ENCODE assay signal across 17 cellular contexts in the genomic region with DNA sequence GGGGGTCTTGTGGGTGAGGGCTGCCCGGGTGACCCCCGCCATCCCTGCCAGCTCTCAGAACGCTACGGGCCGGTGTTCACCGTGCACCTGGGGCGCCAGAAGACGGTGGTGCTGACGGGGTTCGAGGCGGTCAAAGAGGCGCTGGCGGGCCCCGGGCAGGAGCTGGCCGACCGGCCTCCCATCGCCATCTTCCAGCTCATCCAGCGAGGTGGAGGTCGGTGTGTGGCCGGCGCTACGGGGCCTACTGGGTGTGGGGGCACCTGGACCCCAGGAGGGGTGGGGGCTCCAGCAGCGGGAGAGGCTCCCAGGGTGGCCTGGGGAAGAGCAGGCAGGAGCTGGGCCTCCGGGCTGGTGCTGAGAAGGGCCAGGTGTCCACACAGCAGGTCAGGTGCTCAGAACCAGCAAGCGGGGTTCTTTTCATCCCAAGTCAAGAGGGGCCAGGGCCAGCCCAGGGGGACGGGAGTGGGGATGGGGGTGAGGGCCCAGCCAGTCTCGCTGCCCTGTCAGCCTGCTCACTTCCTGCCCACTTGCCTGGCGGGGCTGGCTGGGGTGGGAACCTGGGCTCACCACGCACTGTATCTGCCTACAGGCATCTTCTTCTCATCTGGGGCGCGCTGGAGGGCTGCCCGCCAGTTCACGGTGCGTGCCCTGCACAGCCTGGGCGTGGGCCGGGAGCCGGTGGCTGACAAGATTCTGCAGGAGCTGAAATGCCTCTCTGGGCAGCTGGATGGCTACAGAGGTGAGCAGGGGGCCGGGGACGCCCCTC. TPM values are rescaled to one million over a fixed set of nuclear protein-coding genes. Genes with fewer than 3 reads are reported as not detected.
DNase-seq lines count a peak whose midpoint lies in the region; ATAC-seq, FAIRE-seq and TF ChIP-seq lines count a peak whose summit lies in the region.
"Had no signal": no experiment of that assay in that cellular context is flagged by ENCODE, and none has a peak within 500 bp of the region (broad histone marks: within the 10 kb centered on the region; RNA-seq: fewer than 3 reads in every experiment).

No MANE protein-coding gene starts in this region.

- WGBS in HepG2 (ENCODE audit: low lambda C conversion rate) = 96% methylated on average over 18 of the region's 39 CpGs
- WGBS in right lobe of liver (ENCODE audit: insufficient coverage, low coverage, low lambda C conversion rate, missing lambda C conversion rate) = 91% methylated on average over 4 of the region's 39 CpGs
- no CpG with 5 or more reads among the region's 39 CpGs for WGBS in neuronal stem cell (ENCODE audit: extremely low coverage in 2 of 2, insufficient read length in 2 of 2, insufficient replicate concordance in 1 of 2), 2 donors

- no peak overlapping the region for H3K4ac ChIP-seq in neuronal stem cell (ENCODE audit: low read length)

- POLR2A ChIA-PET in HepG2 (lab: Yijun Ruan, JAX) = interaction anchor here (1.2 to 6.1 kb wide), 3 partner anchors 8 to 27 kb away, joined by 5 to 97 read pairs (median 9); partner anchors contain the start of gene COX19

- no peak for TF ChIP-seq EP300 in HepG2 (IDR thresholded peaks at IDR 0.05; ENCODE audit: low read depth in 2 of 2, low read length in 2 of 2)
- TF ChIP-seq EP300 in HepG2 (CRISPR knock-in tag; IDR thresholded peaks at IDR 0.05; ENCODE audit: borderline replicate concordance) = no peak

- H3K79me1 ChIP-seq in neuronal stem cell (ENCODE audit: low read depth, low read length) = peaks cover 2% of the 10 kb centered on the region

- no TSS peak for BruUV-seq in HepG2 (replicated peaks; lab: Mats Ljungman, UMichigan)

- no peak overlapping the region for H2BK5ac ChIP-seq in neuronal stem cell (ENCODE audit: low read length)

- no peak overlapping the region for H2BK12ac ChIP-seq in neuronal stem cell (ENCODE audit: low read length)

- no peak overlapping the region for H4K8ac ChIP-seq in neuronal stem cell (ENCODE audit: low read depth, low read length)

- in situ Hi-C loops in HepG2 (cut with HindIII; ENCODE audit: extremely low pct_ligation_motif_present, low pct_unique_long_range_greater_than_20kb) = no loop called here

- H3K27me3 ChIP-seq in HepG2 (ENCODE audit: control insufficient read depth in 1 of 2, insufficient read depth in 2 of 2, low read length in 2 of 2) = no peaks in the 10 kb centered on the region
- no peaks in the 10 kb centered on the region for H3K27me3 ChIP-seq in right lobe of liver
- H3K27me3 ChIP-seq in NT2/D1 (ENCODE audit: insufficient read depth, insufficient read length) = no peaks in the 10 kb centered on the region
- no peaks in the 10 kb centered on the region for H3K27me3 ChIP-seq in neuronal stem cell (ENCODE audit: control insufficient read depth in 3 of 3, insufficient read depth in 3 of 3, low read depth in 1 of 3, low read length in 3 of 3)
- H3K27me3 ChIP-seq: BE2C had no signal

- H2BK120ac ChIP-seq in neuronal stem cell (ENCODE audit: low read depth, low read length) = no peak overlapping the region

- H3K9me3 ChIP-seq in HepG2 (ENCODE audit: low read length) = no peaks in the 10 kb centered on the region
- no peaks in the 10 kb centered on the region for H3K9me3 ChIP-seq in right lobe of liver
- H3K9me3 ChIP-seq in NT2/D1 (ENCODE audit: insufficient read depth, low read length) = no peaks in the 10 kb centered on the region
- no peaks in the 10 kb centered on the region for H3K9me3 ChIP-seq in neuronal stem cell (replicated peaks in 1 of 2; ENCODE audit: control insufficient read depth in 2 of 2, insufficient read depth in 1 of 2, low read depth in 1 of 2, low read length in 2 of 2)
- H3K9me3 ChIP-seq: BE2C had no signal

- no peak for FAIRE-seq in HepG2 (lab: Jason Lieb, UNC)
- FAIRE-seq: A204.1, GM12892, HTR-8/SVneo had no signal

- H3K79me2 ChIP-seq in HepG2 (ENCODE audit: insufficient read depth, low read length) = peaks cover 30% of the 10 kb centered on the region

- no peaks in the 10 kb centered on the region for H4K20me1 ChIP-seq in HepG2 (ENCODE audit: insufficient read depth, low read length)

- H3K4me1 ChIP-seq in HepG2 (ENCODE audit: insufficient read depth, low read length) (peaks cover 66% of the 10 kb centered on the region), right lobe of liver (no peaks in the 10 kb centered on the region), NT2/D1 (ENCODE audit: insufficient read depth, insufficient read length) (peaks cover 30% of the 10 kb centered on the region), neuronal stem cell (ENCODE audit: control insufficient read depth in 2 of 2, insufficient read depth in 1 of 2, low read depth in 1 of 2, low read length in 2 of 2) (peaks cover 3 to 15% of the 10 kb centered on the region in 2 donors)

- H3K9ac ChIP-seq in HepG2 (ENCODE audit: insufficient read depth, low read depth, low read length) = peak overlapping the region; percentile 91
- peak overlapping the region; percentile 42 for H3K9ac ChIP-seq in NT2/D1 (ENCODE audit: insufficient read length, low read depth)
- no peak overlapping the region for H3K9ac ChIP-seq in neuronal stem cell (ENCODE audit: low read depth, low read length, poor library complexity)

- no peak overlapping the region for H2AFZ ChIP-seq in HepG2 (ENCODE audit: low read length)
- no peak overlapping the region for H2AFZ ChIP-seq in neuronal stem cell (ENCODE audit: low read length)

- H3K27ac ChIP-seq in HepG2 (ENCODE audit: extremely low read length, insufficient read depth, low read length) (peak overlapping the region; percentile 80), right lobe of liver (no peak overlapping the region), neuronal stem cell (replicated peaks; ENCODE audit: low read length) (no peak overlapping the region)

- peak overlapping the region; percentile 49 for H2BK15ac ChIP-seq in neuronal stem cell (ENCODE audit: low read length)

- H3K18ac ChIP-seq in neuronal stem cell (ENCODE audit: low read length) = peak overlapping the region; percentile 64

- H3K4me2 ChIP-seq in HepG2 (ENCODE audit: low read depth, low read length) (peak overlapping the region; percentile 98), neuronal stem cell (ENCODE audit: insufficient read depth, low read length, poor library complexity, severe bottlenecking) (no peak overlapping the region)

- ATAC-seq in HepG2 = no peak
- ATAC-seq in right lobe of liver = no peak
- ATAC-seq in GM19455 (IDR thresholded peaks at IDR 0.05; ENCODE audit: unreplicated experiment) = no peak
- no peak for ATAC-seq in GM19395 (IDR thresholded peaks at IDR 0.05; ENCODE audit: unreplicated experiment)

- peak overlapping the region; percentile 85 for H4K91ac ChIP-seq in neuronal stem cell (ENCODE audit: low read depth, low read length, poor library complexity)

- no peak for DNase-seq in HepG2 (ENCODE audit: low spot score)
- DNase-seq in right lobe of liver = no peak
- no peak for DNase-seq in NT2/D1 (ENCODE audit: low read depth, low spot score)
- no peak for DNase-seq in neuronal stem cell (ENCODE audit: low spot score)
- no peak for DNase-seq in stimulated activated CD4-positive, alpha-beta T cell treated with anti-CD3 and anti-CD28 coated beads, Interleukin-4, amount 100 ng/mL, for 24 hours
- DNase-seq: BE2C; CD8-positive, alpha-beta memory T cell; DMS79; GDM1; HCEC 1CT; HFFc6 had no signal

- peak overlapping the region; percentile 90 for H2AK5ac ChIP-seq in neuronal stem cell (ENCODE audit: low read depth, low read length)

- peak overlapping the region; percentile 59 to 86 (median 71); a peak in 5 of 6 replicates for H3K4me3 ChIP-seq in HepG2 (replicated peaks in 1 of 3; ENCODE audit: insufficient read depth in 1 of 3, low read depth in 2 of 3, low read length in 3 of 3)
- H3K4me3 ChIP-seq in right lobe of liver = no peak overlapping the region
- H3K4me3 ChIP-seq in NT2/D1 (ENCODE audit: insufficient read length, low read depth) = no peak overlapping the region
- H3K4me3 ChIP-seq in neuronal stem cell (ENCODE audit: low read length in 2 of 2) = no peak overlapping the region

- no peak overlapping the region for H3K14ac ChIP-seq in neuronal stem cell (ENCODE audit: low read length)

- peak overlapping the region; percentile 55 for H3K23ac ChIP-seq in neuronal stem cell (ENCODE audit: low read depth, low read length, poor library complexity)

- no peak for TF ChIP-seq RAD21 in HepG2 (CRISPR knock-in tag; IDR thresholded peaks at IDR 0.05)

- intact Hi-C loops in HepG2 (cut with micrococcal nuclease; ENCODE audit: unreplicated experiment) (no loop called here), right lobe of liver (cut with DNase I) (no loop called here)

- no peak for TF ChIP-seq CTCF in HepG2 (CRISPR knock-in tag; IDR thresholded peaks at IDR 0.05)
- TF ChIP-seq CTCF in right lobe of liver (IDR thresholded peaks at IDR 0.05) = no peak

- TF ChIP-seq POLR2A in HepG2 (IDR thresholded peaks at IDR 0.05; ENCODE audit: insufficient read depth in 1 of 2, low read depth in 2 of 2, low read length in 2 of 2) = no peak
- no peak for TF ChIP-seq POLR2A in right lobe of liver (IDR thresholded peaks at IDR 0.05)

- CTCF ChIA-PET in HepG2 (lab: Yijun Ruan, JAX; ENCODE audit: low intra/inter-chr PET ratio, low total read pairs) = no interaction called here

- H3K36me3 ChIP-seq in HepG2 (replicated peaks in 1 of 2; ENCODE audit: control insufficient read depth in 1 of 2, insufficient read depth in 2 of 2, low read length in 2 of 2) = peaks cover 9 to 16% of the 10 kb centered on the region in 2 experiments; a peak in 3 of 5 replicates
- H3K36me3 ChIP-seq in right lobe of liver = no peaks in the 10 kb centered on the region
- H3K36me3 ChIP-seq in NT2/D1 (ENCODE audit: insufficient read depth, insufficient read length, low read length) = no peaks in the 10 kb centered on the region
- no peaks in the 10 kb centered on the region for H3K36me3 ChIP-seq in neuronal stem cell (replicated peaks in 1 of 2; ENCODE audit: control insufficient read depth in 2 of 2, insufficient read depth in 2 of 2, low read length in 2 of 2)
- H3K36me3 ChIP-seq: BE2C had no signal

RNA-seq across cellular contexts. Expression of gene CYP2W1, which starts 1.6 kb away (rescaled TPM):
- total RNA-seq in HepG2 (2016; rRNA removed; fragmentation: Illumina TruSeq; extraction: Trizol) (11.7 and 31.7 TPM in 2 replicates), right lobe of liver (not detected)
- 6.8 and 8.3 TPM in 2 replicates for total RNA-seq in HepG2 (2016; cell fraction: cytosol; rRNA removed; fragmentation: Illumina TruSeq; extraction: Trizol; ENCODE audit: low read depth)
- total RNA-seq in HepG2 (2016; cell fraction: insoluble cytoplasmic fraction; rRNA removed; fragmentation: Illumina TruSeq; extraction: Trizol) = 10.2 and 31.7 TPM in 2 replicates
- 10.9 and 11.0 TPM in 2 replicates for total RNA-seq in HepG2 (2016; cell fraction: membrane; rRNA removed; fragmentation: Illumina TruSeq; extraction: Trizol)
- 35.8 and 47.0 TPM in 2 replicates for total RNA-seq in HepG2 (2016; cell fraction: nucleus; rRNA removed; fragmentation: Illumina TruSeq; extraction: Trizol)
- 19.5 and 32.7 TPM in 2 replicates for polyA plus RNA-seq in HepG2 (2011; rRNA removed)
- polyA plus RNA-seq in HepG2 (2011; cell fraction: cytosol; rRNA removed) = 9.5 and 22.3 TPM in 2 replicates
- polyA plus RNA-seq in HepG2 (2011; cell fraction: nucleus; rRNA removed) = 171 and 205 TPM in 2 replicates
- polyA plus RNA-seq in HepG2 (2012) = 20.0 and 28.3 TPM in 2 replicates
- 5.5 and 6.2 TPM in 2 replicates for polyA plus RNA-seq in HepG2 (2016; cell fraction: cytosol; fragmentation: Illumina TruSeq; extraction: Trizol; ENCODE audit: low read depth)
- 14.3 and 20.7 TPM in 2 replicates for polyA plus RNA-seq in HepG2 (2016; cell fraction: insoluble cytoplasmic fraction; fragmentation: Illumina TruSeq; extraction: Trizol; ENCODE audit: low read depth)
- 8.5 and 9.6 TPM in 2 replicates for polyA plus RNA-seq in HepG2 (2016; cell fraction: membrane; fragmentation: Illumina TruSeq; extraction: Trizol; ENCODE audit: low read depth)
- 135 and 137 TPM in 2 replicates for polyA plus RNA-seq in HepG2 (2016; cell fraction: nucleus; fragmentation: Illumina TruSeq; extraction: Trizol; ENCODE audit: insufficient read depth, low read depth)
- 66.3 TPM in 1 of 2 replicates, not detected in the other for polyA minus RNA-seq in HepG2 (2011; rRNA and poly(A)+ RNA removed; ENCODE audit: low replicate concordance)
- polyA minus RNA-seq in HepG2 (2011; cell fraction: cytosol; rRNA and poly(A)+ RNA removed) = 26.5 and 32.3 TPM in 2 replicates
- 88.4 and 113 TPM in 2 replicates for polyA minus RNA-seq in HepG2 (2011; cell fraction: nucleus; rRNA and poly(A)+ RNA removed)
- polyA plus RNA-seq in neuronal stem cell (2013, experiment 1 of 2) = not detected
- not detected for polyA plus RNA-seq in neuronal stem cell (2013, experiment 2 of 2)
- total RNA-seq: CD8-positive, alpha-beta memory T cell; H4 had no signal
- polyA plus RNA-seq: CD8-positive, alpha-beta memory T cell had no signal

RNA-seq across cellular contexts. Expression of gene COX19, which starts 9.2 kb away (rescaled TPM):
- total RNA-seq in HepG2 (2016; rRNA removed; fragmentation: Illumina TruSeq; extraction: Trizol) (6.5 and 11.5 TPM in 2 replicates), right lobe of liver (1 to 10 TPM; 3.2 to 6.5 (median 4.0) TPM)
- 2.6 and 3.0 TPM in 2 replicates for total RNA-seq in HepG2 (2016; cell fraction: cytosol; rRNA removed; fragmentation: Illumina TruSeq; extraction: Trizol; ENCODE audit: low read depth)
- total RNA-seq in HepG2 (2016; cell fraction: insoluble cytoplasmic fraction; rRNA removed; fragmentation: Illumina TruSeq; extraction: Trizol) = 7.4 and 15.2 TPM in 2 replicates
- total RNA-seq in HepG2 (2016; cell fraction: membrane; rRNA removed; fragmentation: Illumina TruSeq; extraction: Trizol) = 7.6 and 8.2 TPM in 2 replicates
- 21.5 and 23.4 TPM in 2 replicates for total RNA-seq in HepG2 (2016; cell fraction: nucleus; rRNA removed; fragmentation: Illumina TruSeq; extraction: Trizol)
- polyA plus RNA-seq in HepG2 (2011; rRNA removed) = 21.0 and 21.7 TPM in 2 replicates
- polyA plus RNA-seq in HepG2 (2011; cell fraction: cytosol; rRNA removed) = 12.5 and 14.3 TPM in 2 replicates
- 59.5 and 79.7 TPM in 2 replicates for polyA plus RNA-seq in HepG2 (2011; cell fraction: nucleus; rRNA removed)
- 14.5 and 16.2 TPM in 2 replicates for polyA plus RNA-seq in HepG2 (2012)
- polyA plus RNA-seq in HepG2 (2016; cell fraction: cytosol; fragmentation: Illumina TruSeq; extraction: Trizol; ENCODE audit: low read depth) = 2.2 and 2.3 TPM in 2 replicates
- 11.0 and 11.3 TPM in 2 replicates for polyA plus RNA-seq in HepG2 (2016; cell fraction: insoluble cytoplasmic fraction; fragmentation: Illumina TruSeq; extraction: Trizol; ENCODE audit: low read depth)
- polyA plus RNA-seq in HepG2 (2016; cell fraction: membrane; fragmentation: Illumina TruSeq; extraction: Trizol; ENCODE audit: low read depth) = 3.6 and 3.8 TPM in 2 replicates
- polyA plus RNA-seq in HepG2 (2016; cell fraction: nucleus; fragmentation: Illumina TruSeq; extraction: Trizol; ENCODE audit: insufficient read depth, low read depth) = 32.8 and 35.0 TPM in 2 replicates
- 12.8 and 23.5 TPM in 2 replicates for polyA minus RNA-seq in HepG2 (2011; rRNA and poly(A)+ RNA removed; ENCODE audit: low replicate concordance)
- polyA minus RNA-seq in HepG2 (2011; cell fraction: cytosol; rRNA and poly(A)+ RNA removed) = 3.6 and 5.4 TPM in 2 replicates
- 50.6 and 61.9 TPM in 2 replicates for polyA minus RNA-seq in HepG2 (2011; cell fraction: nucleus; rRNA and poly(A)+ RNA removed)
- 8.7 TPM for polyA plus RNA-seq in neuronal stem cell (2013, experiment 1 of 2)
- polyA plus RNA-seq in neuronal stem cell (2013, experiment 2 of 2) = 8.9 TPM

RNA-seq across cellular contexts. Expression of gene ADAP1, which starts 30.1 kb away (rescaled TPM):
- total RNA-seq in HepG2 (2016; rRNA removed; fragmentation: Illumina TruSeq; extraction: Trizol) (18.3 and 24.6 TPM in 2 replicates), right lobe of liver (1 to 10 TPM; 1.4 to 4.2 (median 2.7) TPM)
- 23.5 and 25.0 TPM in 2 replicates for total RNA-seq in HepG2 (2016; cell fraction: cytosol; rRNA removed; fragmentation: Illumina TruSeq; extraction: Trizol; ENCODE audit: low read depth)
- 16.6 and 27.2 TPM in 2 replicates for total RNA-seq in HepG2 (2016; cell fraction: insoluble cytoplasmic fraction; rRNA removed; fragmentation: Illumina TruSeq; extraction: Trizol)
- total RNA-seq in HepG2 (2016; cell fraction: membrane; rRNA removed; fragmentation: Illumina TruSeq; extraction: Trizol) = 46.3 and 47.4 TPM in 2 replicates
- 13.2 TPM in 2 replicates for total RNA-seq in HepG2 (2016; cell fraction: nucleus; rRNA removed; fragmentation: Illumina TruSeq; extraction: Trizol)
- 10.5 and 15.0 TPM in 2 replicates for polyA plus RNA-seq in HepG2 (2011; rRNA removed)
- polyA plus RNA-seq in HepG2 (2011; cell fraction: cytosol; rRNA removed) = 11.8 and 14.5 TPM in 2 replicates
- 19.8 and 24.0 TPM in 2 replicates for polyA plus RNA-seq in HepG2 (2011; cell fraction: nucleus; rRNA removed)
- polyA plus RNA-seq in HepG2 (2012) = 15.3 and 21.4 TPM in 2 replicates
- 24.2 and 28.1 TPM in 2 replicates for polyA plus RNA-seq in HepG2 (2016; cell fraction: cytosol; fragmentation: Illumina TruSeq; extraction: Trizol; ENCODE audit: low read depth)
- 17.0 and 28.9 TPM in 2 replicates for polyA plus RNA-seq in HepG2 (2016; cell fraction: insoluble cytoplasmic fraction; fragmentation: Illumina TruSeq; extraction: Trizol; ENCODE audit: low read depth)
- 45.2 and 45.4 TPM in 2 replicates for polyA plus RNA-seq in HepG2 (2016; cell fraction: membrane; fragmentation: Illumina TruSeq; extraction: Trizol; ENCODE audit: low read depth)
- polyA plus RNA-seq in HepG2 (2016; cell fraction: nucleus; fragmentation: Illumina TruSeq; extraction: Trizol; ENCODE audit: insufficient read depth, low read depth) = 26.8 and 30.8 TPM in 2 replicates
- polyA minus RNA-seq in HepG2 (2011; rRNA and poly(A)+ RNA removed; ENCODE audit: low replicate concordance) = 3.5 and 14.9 TPM in 2 replicates
- 7.5 and 11.2 TPM in 2 replicates for polyA minus RNA-seq in HepG2 (2011; cell fraction: cytosol; rRNA and poly(A)+ RNA removed)
- 5.2 and 7.6 TPM in 2 replicates for polyA minus RNA-seq in HepG2 (2011; cell fraction: nucleus; rRNA and poly(A)+ RNA removed)
- polyA plus RNA-seq in neuronal stem cell (2013, experiment 1 of 2) = 0.50 TPM
- polyA plus RNA-seq in neuronal stem cell (2013, experiment 2 of 2) = 0.48 TPM

RNA-seq across cellular contexts. Expression of gene GPR146, which starts 59.8 kb away (rescaled TPM):
- total RNA-seq in HepG2 (2016; rRNA removed; fragmentation: Illumina TruSeq; extraction: Trizol) (0.84 and 2.0 TPM in 2 replicates), right lobe of liver (10 to 100 TPM; 13.3 to 45.3 (median 22.8) TPM)
- 0.91 and 1.1 TPM in 2 replicates for total RNA-seq in HepG2 (2016; cell fraction: cytosol; rRNA removed; fragmentation: Illumina TruSeq; extraction: Trizol; ENCODE audit: low read depth)
- total RNA-seq in HepG2 (2016; cell fraction: insoluble cytoplasmic fraction; rRNA removed; fragmentation: Illumina TruSeq; extraction: Trizol) = 0.89 and 1.2 TPM in 2 replicates
- 1.9 and 2.7 TPM in 2 replicates for total RNA-seq in HepG2 (2016; cell fraction: membrane; rRNA removed; fragmentation: Illumina TruSeq; extraction: Trizol)
- total RNA-seq in HepG2 (2016; cell fraction: nucleus; rRNA removed; fragmentation: Illumina TruSeq; extraction: Trizol) = 1.1 and 3.4 TPM in 2 replicates
- polyA plus RNA-seq in HepG2 (2011; rRNA removed) = 15.9 and 17.2 TPM in 2 replicates
- 11.4 and 22.4 TPM in 2 replicates for polyA plus RNA-seq in HepG2 (2011; cell fraction: cytosol; rRNA removed)
- polyA plus RNA-seq in HepG2 (2011; cell fraction: nucleus; rRNA removed) = 18.2 and 25.0 TPM in 2 replicates
- 4.5 and 5.3 TPM in 2 replicates for polyA plus RNA-seq in HepG2 (2012)
- polyA plus RNA-seq in HepG2 (2016; cell fraction: cytosol; fragmentation: Illumina TruSeq; extraction: Trizol; ENCODE audit: low read depth) = 2.1 and 2.2 TPM in 2 replicates
- 0.78 and 1.3 TPM in 2 replicates for polyA plus RNA-seq in HepG2 (2016; cell fraction: insoluble cytoplasmic fraction; fragmentation: Illumina TruSeq; extraction: Trizol; ENCODE audit: low read depth)
- 2.3 and 3.4 TPM in 2 replicates for polyA plus RNA-seq in HepG2 (2016; cell fraction: membrane; fragmentation: Illumina TruSeq; extraction: Trizol; ENCODE audit: low read depth)
- polyA plus RNA-seq in HepG2 (2016; cell fraction: nucleus; fragmentation: Illumina TruSeq; extraction: Trizol; ENCODE audit: insufficient read depth, low read depth) = 2.2 and 2.5 TPM in 2 replicates
- 0.87 and 47.8 TPM in 2 replicates for polyA minus RNA-seq in HepG2 (2011; rRNA and poly(A)+ RNA removed; ENCODE audit: low replicate concordance)
- polyA minus RNA-seq in HepG2 (2011; cell fraction: cytosol; rRNA and poly(A)+ RNA removed) = 6.9 and 9.1 TPM in 2 replicates
- 9.3 and 14.0 TPM in 2 replicates for polyA minus RNA-seq in HepG2 (2011; cell fraction: nucleus; rRNA and poly(A)+ RNA removed)
- 1.7 TPM for polyA plus RNA-seq in neuronal stem cell (2013, experiment 1 of 2)
- 1.5 TPM for polyA plus RNA-seq in neuronal stem cell (2013, experiment 2 of 2)

Comparison
In these comparisons a context has a peak if more than half of its experiments do, and no peak if none do; other contexts are left out.
1. H3K4me3 ChIP-seq: peak in HepG2 (3 of 3); none in right lobe of liver (0 of 3), NT2/D1 (single experiment) and neuronal stem cell (0 of 2).
2. RNA of gene CYP2W1, which starts 1.6 kb away (total RNA-seq): 6.8 to 47.0 TPM in HepG2; not detected in right lobe of liver; every median in the first group is over 4 times any median in the second.